11 cellular contexts compared by ENCODE assay signal in genomic region chr1:203173566-203173965, GRCh38. TPM values are rescaled to one million over a fixed set of nuclear protein-coding genes. Genes with fewer than 3 reads are reported as not detected.
DNase-seq lines count a peak whose midpoint lies in the region; ATAC-seq and TF ChIP-seq lines count a peak whose summit lies in the region.
"Had no signal": no experiment of that assay in that cellular context is flagged by ENCODE, and none has a peak within 500 bp of the region (broad histone marks: within the 10 kb centered on the region; RNA-seq: fewer than 3 reads in every experiment).

No MANE protein-coding gene starts in this region.

- no peak for TF ChIP-seq CTCF in A673 (conservative IDR thresholded peaks at IDR 0.05; ENCODE audit: low read depth, low read length)

- no peaks in the 10 kb centered on the region for H3K9me3 ChIP-seq in A673 (ENCODE audit: low read depth, low read length, poor library complexity, severe bottlenecking)

- no peak overlapping the region for H3K4me3 ChIP-seq in A673 (ENCODE audit: low read depth, low read length, poor library complexity, severe bottlenecking)

- ATAC-seq in GM18907 (IDR thresholded peaks at IDR 0.05; ENCODE audit: unreplicated experiment) (peak; percentile 92), HG02938 (IDR thresholded peaks at IDR 0.05; ENCODE audit: unreplicated experiment) (peak; percentile 90)
- ATAC-seq: esophagus mucosa had no signal

- DNase-seq in A673 (ENCODE audit: low spot score) (peak; percentile 60), NCI-H2107 (lab: John Stamatoyannopoulos, UW) (peak; percentile 80), UCSD-AML1 (lab: John Stamatoyannopoulos, UW; ENCODE audit: unreplicated experiment) (no peak), KBM-7 (no peak), GDM1 (lab: John Stamatoyannopoulos, UW) (no peak), NCI-H526 treated with DMSO at 0.1 percent for 48 hours (lab: John Stamatoyannopoulos, UW) (no peak)
- DNase-seq: activated naive CD8-positive, alpha-beta T cell treated with anti-CD3 and anti-CD28 coated beads for 36 hours; SIG-M5 had no signal

- no TSS peak for BruUV-seq in A673 (replicated peaks; lab: Mats Ljungman, UMichigan)

- CTCF ChIA-PET in A673 (lab: Charles Lee), result interaction anchor here (1.5 kb wide), 1 partner anchor 56 kb away, joined by 6 read pairs; no protein-coding TSS in a partner anchor

- no peaks in the 10 kb centered on the region for H3K36me3 ChIP-seq in A673 (ENCODE audit: insufficient read depth, low read length, poor library complexity, severe bottlenecking)

- no peak overlapping the region for H3K27ac ChIP-seq in A673 (ENCODE audit: low read depth, low read length, poor library complexity, severe bottlenecking)

- in situ Hi-C loops in KBM-7 (cut with MboI; ENCODE audit: low pct_unique_long_range_greater_than_20kb, low sequenced_read_pairs), result no loop called here

- H3K4me1 ChIP-seq in A673 (ENCODE audit: insufficient read depth, low read length, poor library complexity, severe bottlenecking), result peaks cover 5% of the 10 kb centered on the region

- intact Hi-C loops in A673 (cut with micrococcal nuclease; ENCODE audit: unreplicated experiment), result loop anchor here (5.0 kb wide), 1 partner anchor 56 kb away; no protein-coding TSS in a partner anchor

- POLR2A ChIA-PET in A673 (lab: Charles Lee; ENCODE audit: low non-redundant PET), result no interaction called here

- H3K27me3 ChIP-seq in A673 (replicated peaks; ENCODE audit: insufficient read depth, low read depth, low read length, poor library complexity), result no peaks in the 10 kb centered on the region

RNA-seq across cellular contexts. Expression of gene MYBPH, which starts 2.1 kb away (rescaled TPM):
- not detected in 2 replicates for total RNA-seq in A673 (2021)
- total RNA-seq: activated naive CD8-positive, alpha-beta T cell treated with anti-CD3 and anti-CD28 coated beads for 36 hours; esophagus mucosa had no signal

RNA-seq across cellular contexts. Expression of gene CHI3L1, which starts 12.9 kb away (rescaled TPM):
- not detected in 2 replicates for total RNA-seq in A673 (2021)
- total RNA-seq: activated naive CD8-positive, alpha-beta T cell treated with anti-CD3 and anti-CD28 coated beads for 36 hours had no signal

RNA-seq across cellular contexts. Expression of gene ADORA1, which starts 46.0 kb away (rescaled TPM):
- 0.74 and 1.2 TPM in 2 replicates for total RNA-seq in A673 (2021)
- total RNA-seq: activated naive CD8-positive, alpha-beta T cell treated with anti-CD3 and anti-CD28 coated beads for 36 hours had no signal

RNA-seq across cellular contexts. Expression of gene CHIT1, which starts 55.9 kb away (rescaled TPM):
- total RNA-seq in A673 (2021), result not detected in 2 replicates

Comparison
In these comparisons a context has a peak if more than half of its experiments do, and no peak if none do; other contexts are left out.
1. DNase-seq: peak in A673 (single experiment) and NCI-H2107 (single experiment); none in UCSD-AML1 (single experiment), KBM-7 (single experiment), GDM1 (single experiment) and NCI-H526 treated with DMSO at 0.1 percent for 48 hours (single experiment).